ENCODE assay signal across 1 cellular context in genomic region chr7:131843862-131844261, GRCh38.
A peak's percentile ranks its signal among the peaks of the same experiment; 100 is the strongest.
TF ChIP-seq lines count a peak whose summit lies in the region.

No MANE protein-coding gene starts in this region.

TF ChIP-seq in HEK293, 187 proteins besides CTCF, POLR2A, EP300 and RAD21 (continued from another document):
- peak; percentile 47; the same call in 1 of the 2 replicates for TF ChIP-seq TSHZ1 (tag by site-specific recombination; IDR thresholded peaks at IDR 0.05; ENCODE audit: borderline replicate concordance)
- TF ChIP-seq ZFP41 (tag by site-specific recombination; IDR thresholded peaks at IDR 0.05; ENCODE audit: borderline replicate concordance), result no peak
- TF ChIP-seq BCL6B (tag by site-specific recombination; IDR thresholded peaks at IDR 0.05), result no peak
- no peak for TF ChIP-seq ZNF623 (tag by site-specific recombination; IDR thresholded peaks at IDR 0.05)
- no peak for TF ChIP-seq ZNF248 (tag by site-specific recombination; IDR thresholded peaks at IDR 0.05)
- 0 out of 2 replicates have a peak, but pooled peaks have one; percentile 27 for TF ChIP-seq ZNF558 (tag by site-specific recombination; IDR thresholded peaks at IDR 0.05)
- TF ChIP-seq ZNF19 (tag by site-specific recombination; IDR thresholded peaks at IDR 0.05; ENCODE audit: low read depth), result no peak
- no peak for TF ChIP-seq ZNF155 (tag by site-specific recombination; IDR thresholded peaks at IDR 0.05)
- TF ChIP-seq ZNF132 (tag by site-specific recombination; IDR thresholded peaks at IDR 0.05; ENCODE audit: borderline replicate concordance), result no peak
- no peak for TF ChIP-seq MZF1 (tag by site-specific recombination; IDR thresholded peaks at IDR 0.05; ENCODE audit: borderline replicate concordance)
- 0 out of 2 replicates have a peak, but pooled peaks have one; percentile 22 for TF ChIP-seq ZNF394 (tag by site-specific recombination; IDR thresholded peaks at IDR 0.05; ENCODE audit: borderline replicate concordance)
- peak; percentile 52 for TF ChIP-seq FEZF1 (tag by site-specific recombination; IDR thresholded peaks at IDR 0.05)
- TF ChIP-seq ZNF174 (tag by site-specific recombination; IDR thresholded peaks at IDR 0.05), result no peak
- TF ChIP-seq SP7 (tag by site-specific recombination; IDR thresholded peaks at IDR 0.05), result peak; percentile 66
- no peak for TF ChIP-seq SCRT2 (tag by site-specific recombination; IDR thresholded peaks at IDR 0.05)
- 0 out of 2 replicates have a peak, but pooled peaks have one; percentile 20 for TF ChIP-seq ZNF341 (tag by site-specific recombination; IDR thresholded peaks at IDR 0.05; ENCODE audit: low read depth)
- TF ChIP-seq, protein P1, sequence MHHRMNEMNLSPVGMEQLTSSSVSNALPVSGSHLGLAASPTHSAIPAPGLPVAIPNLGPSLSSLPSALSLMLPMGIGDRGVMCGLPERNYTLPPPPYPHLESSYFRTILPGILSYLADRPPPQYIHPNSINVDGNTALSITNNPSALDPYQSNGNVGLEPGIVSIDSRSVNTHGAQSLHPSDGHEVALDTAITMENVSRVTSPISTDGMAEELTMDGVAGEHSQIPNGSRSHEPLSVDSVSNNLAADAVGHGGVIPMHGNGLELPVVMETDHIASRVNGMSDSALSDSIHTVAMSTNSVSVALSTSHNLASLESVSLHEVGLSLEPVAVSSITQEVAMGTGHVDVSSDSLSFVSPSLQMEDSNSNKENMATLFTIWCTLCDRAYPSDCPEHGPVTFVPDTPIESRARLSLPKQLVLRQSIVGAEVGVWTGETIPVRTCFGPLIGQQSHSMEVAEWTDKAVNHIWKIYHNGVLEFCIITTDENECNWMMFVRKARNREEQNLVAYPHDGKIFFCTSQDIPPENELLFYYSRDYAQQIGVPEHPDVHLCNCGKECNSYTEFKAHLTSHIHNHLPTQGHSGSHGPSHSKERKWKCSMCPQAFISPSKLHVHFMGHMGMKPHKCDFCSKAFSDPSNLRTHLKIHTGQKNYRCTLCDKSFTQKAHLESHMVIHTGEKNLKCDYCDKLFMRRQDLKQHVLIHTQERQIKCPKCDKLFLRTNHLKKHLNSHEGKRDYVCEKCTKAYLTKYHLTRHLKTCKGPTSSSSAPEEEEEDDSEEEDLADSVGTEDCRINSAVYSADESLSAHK (tag by site-specific recombination; IDR thresholded peaks at IDR 0.05), result no peak
